ENCODE assay signal across 24 cellular contexts in genomic region chr10:132066812-132067211, GRCh38. TPM values are rescaled to one million over a fixed set of nuclear protein-coding genes. Genes with fewer than 3 reads are reported as not detected.
DNase-seq lines count a peak whose midpoint lies in the region; ATAC-seq and TF ChIP-seq lines count a peak whose summit lies in the region.
"Had no signal": no experiment of that assay in that cellular context is flagged by ENCODE, and none has a peak within 500 bp of the region (broad histone marks: within the 10 kb centered on the region; RNA-seq: fewer than 3 reads in every experiment).

No MANE protein-coding gene starts in this region.

- no peak overlapping the region for H3K27ac ChIP-seq in right atrium auricular region
- H3K27ac ChIP-seq in right cardiac atrium (ENCODE audit: low read length) = no peak overlapping the region
- H3K27ac ChIP-seq in cingulate gyrus (ENCODE audit: low read depth, low read length) = peak overlapping the region; percentile 93
- H3K27ac ChIP-seq in muscle layer of colon (ENCODE audit: low read depth, low read length) = peak overlapping the region; percentile 35
- H3K27ac ChIP-seq: parathyroid adenoma, spleen, upper lobe of left lung had no signal

- intact Hi-C loops in right cardiac atrium (cut with DNase I) = no loop called here

- H3K27ac Mint-ChIP-seq in natural killer cell treated with Interleukin-12 subunit alpha and Interleukin-12 subunit beta and Interleukin-15 and Interleukin-18, amount 100 ng/mL, for 72 hours = no peak overlapping the region
- H3K27ac Mint-ChIP-seq: activated CD8-positive, alpha-beta T cell treated with anti-CD3 and anti-CD28 coated beads for 36 hours; activated T-helper 1 cell treated with anti-CD3 and anti-CD28 coated beads, Interleukin-12 subunit alpha, Interleukin-12 subunit beta, Interleukin-2, Interleukin-4 antibody, amounts not matched to agents 30 ng/mL and 10 ng/mL and 1 ng/mL, durations not matched to agents 14 hours and 24 hours and 36 hours; CD8-positive, alpha-beta T cell; stimulated activated effector memory CD8-positive, alpha-beta T cell treated with anti-CD3 and anti-CD28 coated beads, Interleukin-12 subunit alpha, Interleukin-12 subunit beta, amount 100 ng/mL, for 72 hours; T-cell had no signal

- H3K4me1 ChIP-seq in right atrium auricular region (peaks cover 0 to 19% of the 10 kb centered on the region in 2 donors), right cardiac atrium (ENCODE audit: control insufficient read depth, insufficient read depth, low read length) (no peaks in the 10 kb centered on the region), muscle layer of colon (ENCODE audit: insufficient read depth, low read length) (peaks cover 12% of the 10 kb centered on the region)
- H3K4me1 ChIP-seq: parathyroid adenoma had no signal

- H3K9me3 Mint-ChIP-seq in natural killer cell treated with Interleukin-12 subunit alpha and Interleukin-12 subunit beta and Interleukin-15 and Interleukin-18, amount 100 ng/mL, for 72 hours = no peaks in the 10 kb centered on the region
- H3K9me3 Mint-ChIP-seq: activated CD8-positive, alpha-beta T cell treated with anti-CD3 and anti-CD28 coated beads for 36 hours; activated T-helper 1 cell treated with anti-CD3 and anti-CD28 coated beads, Interleukin-12 subunit alpha, Interleukin-12 subunit beta, Interleukin-2, Interleukin-4 antibody, amounts not matched to agents 30 ng/mL and 10 ng/mL and 1 ng/mL, durations not matched to agents 14 hours and 24 hours and 36 hours; CD8-positive, alpha-beta T cell; stimulated activated effector memory CD8-positive, alpha-beta T cell treated with anti-CD3 and anti-CD28 coated beads, Interleukin-12 subunit alpha, Interleukin-12 subunit beta, amount 100 ng/mL, for 72 hours; T-cell had no signal

- peak; percentile 54 for DNase-seq in right atrium auricular region (ENCODE audit: low spot score)
- DNase-seq in right cardiac atrium = no peak
- no peak for DNase-seq in OCI-M1 (lab: John Stamatoyannopoulos, UW)
- no peak for DNase-seq in NCI-H524 treated with DMSO at 0.1 percent for 48 hours (lab: John Stamatoyannopoulos, UW)
- DNase-seq in ecto neural progenitor cell (ENCODE audit: low spot score) = no peak
- DNase-seq in natural killer cell treated with Interleukin-12 subunit alpha and Interleukin-12 subunit beta and Interleukin-15 and Interleukin-18, amount 100 ng/mL, for 72 hours (ENCODE audit: low spot score) = no peak
- DNase-seq: activated CD8-positive, alpha-beta T cell treated with anti-CD3 and anti-CD28 coated beads for 36 hours; H9; NCI-H1436; NCI-H2227 treated with DMSO at 0.1 percent for 48 hours; NK-92 treated with Interleukin-12 subunit alpha and Interleukin-12 subunit beta, amount 100 ng/mL, for 24 hours; Right ventricle myocardium superior; spleen; T-cell had no signal

- H3K36me3 ChIP-seq in right atrium auricular region = no peaks in the 10 kb centered on the region
- no peaks in the 10 kb centered on the region for H3K36me3 ChIP-seq in muscle layer of colon (ENCODE audit: insufficient read depth, low read length)
- H3K36me3 ChIP-seq: adrenal gland, spleen, upper lobe of left lung had no signal

- H3K27me3 ChIP-seq in right atrium auricular region (no peaks in the 10 kb centered on the region), right cardiac atrium (ENCODE audit: control insufficient read depth, insufficient read depth) (no peaks in the 10 kb centered on the region), muscle layer of colon (ENCODE audit: control insufficient read depth in 1 of 2, insufficient read depth in 2 of 2, low read length in 2 of 2) (no peaks in the 10 kb centered on the region)
- H3K27me3 ChIP-seq: adrenal gland, upper lobe of left lung had no signal

- H3K27me3 Mint-ChIP-seq in natural killer cell treated with Interleukin-12 subunit alpha and Interleukin-12 subunit beta and Interleukin-15 and Interleukin-18, amount 100 ng/mL, for 72 hours = peaks cover 8 to 30% of the 10 kb centered on the region in 2 donors

- no peak overlapping the region for H3K4me3 Mint-ChIP-seq in natural killer cell treated with Interleukin-12 subunit alpha and Interleukin-12 subunit beta and Interleukin-15 and Interleukin-18, amount 100 ng/mL, for 72 hours

- H3K4me1 Mint-ChIP-seq in natural killer cell treated with Interleukin-12 subunit alpha and Interleukin-12 subunit beta and Interleukin-15 and Interleukin-18, amount 100 ng/mL, for 72 hours (ENCODE audit: low read depth in 2 of 2) = peaks cover 0 to 5% of the 10 kb centered on the region in 2 donors

- peak overlapping the region; percentile 56 for H3K9ac ChIP-seq in muscle layer of colon (ENCODE audit: low read length)
- H3K9ac ChIP-seq: parathyroid adenoma had no signal

- H3K9me3 ChIP-seq in right atrium auricular region (no peaks in the 10 kb centered on the region), right cardiac atrium (ENCODE audit: control insufficient read depth, low read length) (no peaks in the 10 kb centered on the region), muscle layer of colon (ENCODE audit: low read length) (no peaks in the 10 kb centered on the region)
- H3K9me3 ChIP-seq: adrenal gland, upper lobe of left lung had no signal

- ATAC-seq in right cardiac atrium = no peak
- ATAC-seq in natural killer cell treated with Interleukin-12 subunit alpha and Interleukin-12 subunit beta and Interleukin-15 and Interleukin-18, amount 100 ng/mL, for 72 hours = no peak
- ATAC-seq: activated CD8-positive, alpha-beta T cell treated with anti-CD3 and anti-CD28 coated beads for 36 hours; CD8-positive, alpha-beta T cell; stimulated activated effector memory CD8-positive, alpha-beta T cell treated with anti-CD3 and anti-CD28 coated beads, Interleukin-12 subunit alpha, Interleukin-12 subunit beta, amount 100 ng/mL, for 72 hours; T-cell had no signal

- 89% methylated on average over 13 of the region's 13 CpGs for WGBS in right cardiac atrium

- H3K36me3 Mint-ChIP-seq in natural killer cell treated with Interleukin-12 subunit alpha and Interleukin-12 subunit beta and Interleukin-15 and Interleukin-18, amount 100 ng/mL, for 72 hours = no peaks in the 10 kb centered on the region
- H3K36me3 Mint-ChIP-seq: CD8-positive, alpha-beta T cell; stimulated activated effector memory CD8-positive, alpha-beta T cell treated with anti-CD3 and anti-CD28 coated beads, Interleukin-12 subunit alpha, Interleukin-12 subunit beta, amount 100 ng/mL, for 72 hours; T-cell had no signal

- H3K4me3 ChIP-seq in right atrium auricular region (no peak overlapping the region), right cardiac atrium (ENCODE audit: low read length) (no peak overlapping the region), muscle layer of colon (ENCODE audit: low read depth in 1 of 2, low read length in 2 of 2) (peak overlapping the region; percentile 43 to 83)

- no peak for TF ChIP-seq CTCF in right atrium auricular region (IDR thresholded peaks at IDR 0.05)

RNA-seq across cellular contexts. Expression of gene JAKMIP3, which starts 1.1 kb away (rescaled TPM):
- under 1 TPM; 0.20 to 0.44 TPM for total RNA-seq in right atrium auricular region
- total RNA-seq in right cardiac atrium = 1 to 10 TPM in 2 of 4 donors, under 1 TPM in 2; 0.39 to 1.6 (median 1.2) TPM
- polyA plus RNA-seq in right cardiac atrium = 0.91 TPM
- total RNA-seq in natural killer cell treated with Interleukin-12 subunit alpha and Interleukin-12 subunit beta and Interleukin-15 and Interleukin-18, amount 100 ng/mL, for 72 hours = under 1 TPM in 1 of 2 donors, not detected in 1; 0.05 TPM
- total RNA-seq: HT-29, LHCN-M2 had no signal

Comparison
In these comparisons a context has a peak if more than half of its experiments do, and no peak if none do; other contexts are left out.
1. H3K27ac ChIP-seq: peak in cingulate gyrus (single experiment) and muscle layer of colon (single experiment); none in right atrium auricular region (0 of 2) and right cardiac atrium (single experiment).
2. H3K4me3 ChIP-seq: peak in muscle layer of colon (2 of 2); none in right atrium auricular region (0 of 2) and right cardiac atrium (single experiment).